ENCODE assay signal across 9 cellular contexts in genomic region chr11:101053492-101053891, GRCh38.
"Had no signal": no experiment of that assay in that cellular context is flagged by ENCODE, and none has a peak within 500 bp of the region (broad histone marks: within the 10 kb centered on the region; RNA-seq: fewer than 3 reads in every experiment).

No MANE protein-coding gene starts in this region.

- H3K27ac ChIP-seq: GM23248, HL-60 had no signal

- H3K4me3 Mint-ChIP-seq: H9, HFFc6 had no signal

- FAIRE-seq: H1, H54 had no signal

- DNase-seq: GM23248, H9, HCEC 1CT, HFFc6, IMR-90, KBM-7 had no signal

- H3K27ac Mint-ChIP-seq: HFFc6 had no signal

- H3K4me1 Mint-ChIP-seq: H9 had no signal

- H3K4me3 ChIP-seq: GM23248 had no signal

- H2AFZ ChIP-seq: GM23248 had no signal

- H3K9me3 Mint-ChIP-seq: H9 had no signal

- H3K9ac ChIP-seq: GM23248 had no signal
